Comparison of ENCODE assay signal across 8 cellular contexts in genomic region chr6:71383891-71384489, GRCh38.
DNase-seq lines count a peak whose midpoint lies in the region; ATAC-seq, FAIRE-seq and TF ChIP-seq lines count a peak whose summit lies in the region.

No MANE protein-coding gene starts in this region.

- H2AFZ ChIP-seq in K562 (ENCODE audit: low read depth, low read length) (no peak overlapping the region), mesenchymal stem cell (ENCODE audit: low read depth, low read length) (no peak overlapping the region)

- H3K4ac ChIP-seq in mesenchymal stem cell (ENCODE audit: low read depth in 1 of 2, low read length in 2 of 2): no peak overlapping the region

- H3K27me3 ChIP-seq in K562 (ENCODE audit: control insufficient read depth in 2 of 2, insufficient read depth in 2 of 2, low read length in 2 of 2) (no peaks in the 10 kb centered on the region), mesenchymal stem cell (ENCODE audit: control insufficient read depth in 1 of 2, insufficient read depth in 1 of 2, low read length in 2 of 2) (no peaks in the 10 kb centered on the region)

- no peak overlapping the region for H2BK12ac ChIP-seq in mesenchymal stem cell (ENCODE audit: low read length in 2 of 2)

- H3K9me1 ChIP-seq in K562 (ENCODE audit: control insufficient read depth, insufficient read depth, low read length): no peaks in the 10 kb centered on the region

- H3K9ac ChIP-seq in K562 (ENCODE audit: insufficient read depth in 1 of 2, low read depth in 2 of 2, low read length in 2 of 2) (no peak overlapping the region), mesenchymal stem cell (ENCODE audit: low read length) (peak overlapping the region; percentile 52)

- intact Hi-C loops in K562 (cut with micrococcal nuclease): loop anchor here (1.0 to 10.0 kb wide), 2 partner anchors 151 to 700 kb away; no protein-coding TSS in a partner anchor

- no peak for TF ChIP-seq EP300 in K562 (IDR thresholded peaks at IDR 0.05; ENCODE audit: low read length)

- peaks cover 3% of the 10 kb centered on the region for H3K79me1 ChIP-seq in mesenchymal stem cell (replicated peaks; ENCODE audit: low read length, poor library complexity, severe bottlenecking)

- H3K23ac ChIP-seq in mesenchymal stem cell (ENCODE audit: low read length in 2 of 2): no peak overlapping the region

- WGBS in K562 (ENCODE audit: insufficient coverage, low coverage, missing lambda C conversion rate): 0% methylated on average over 5 of the region's 5 CpGs
- 38% methylated on average over 2 of the region's 5 CpGs for WGBS in mesenchymal stem cell

- no peak overlapping the region for H3K4me3 ChIP-seq in K562
- H3K4me3 ChIP-seq in mesenchymal stem cell (ENCODE audit: insufficient read depth in 1 of 2, low read depth in 1 of 2, low read length in 2 of 2): no peak overlapping the region

- no peak overlapping the region for H4K8ac ChIP-seq in mesenchymal stem cell (ENCODE audit: low read length)

- ATAC-seq in K562 (no peak), HG03139 (IDR thresholded peaks at IDR 0.05; ENCODE audit: unreplicated experiment) (no peak)

- no peak overlapping the region for H2AK5ac ChIP-seq in mesenchymal stem cell (ENCODE audit: low read length, severe bottlenecking)

- CTCF ChIA-PET in K562 (lab: Yijun Ruan, JAX; ENCODE audit: low intra/inter-chr PET ratio): interaction anchor here (0.6 to 2.0 kb wide), 4 partner anchors 8 to 1943 kb away, joined by 3 to 13 read pairs (median 3); no protein-coding TSS in a partner anchor

- H3K14ac ChIP-seq in mesenchymal stem cell (ENCODE audit: low read length in 2 of 2): no peak overlapping the region

- H3K18ac ChIP-seq in mesenchymal stem cell (ENCODE audit: low read depth in 1 of 2, low read length in 2 of 2): no peak overlapping the region

- no peak overlapping the region for H4K91ac ChIP-seq in mesenchymal stem cell (ENCODE audit: low read length)

- FAIRE-seq in K562 (lab: Jason Lieb, UNC): no peak

- DNase-seq in SIG-M5 treated with dmso at 0.1 percent for 504 hours (lab: John Stamatoyannopoulos, UW; ENCODE audit: unreplicated experiment) (peak; percentile 19), SIG-M5 (lab: John Stamatoyannopoulos, UW) (no peak), NCI-H1105 (lab: John Stamatoyannopoulos, UW) (peak; percentile 13), K562 (ENCODE audit: extremely low read depth in 1 of 4, low spot score in 3 of 4) (peak in 3 of 4 experiments; percentile 8 to 27 (median 11)), mesenchymal stem cell (peak; percentile 63), NCI-H128 (lab: John Stamatoyannopoulos, UW; ENCODE audit: unreplicated experiment) (no peak), epidermal melanocyte (ENCODE audit: insufficient read length, low spot score) (no peak)

- no peaks in the 10 kb centered on the region for H4K20me1 ChIP-seq in K562 (replicated peaks; ENCODE audit: control insufficient read depth, insufficient read depth, low read length)

- no TSS peak for BruUV-seq in K562 (replicated peaks; lab: Mats Ljungman, UMichigan)

- H3K4me1 ChIP-seq in K562 (replicated peaks in 1 of 2; ENCODE audit: control insufficient read depth in 2 of 2, insufficient read depth in 2 of 2, low read length in 2 of 2): no peaks in the 10 kb centered on the region
- peaks cover 4% of the 10 kb centered on the region for H3K4me1 ChIP-seq in mesenchymal stem cell (ENCODE audit: control insufficient read depth, insufficient read depth, low read depth, low read length)

- H3K36me3 ChIP-seq in K562 (ENCODE audit: control insufficient read depth, insufficient read depth, low read length): no peaks in the 10 kb centered on the region
- peaks cover 3 to 5% of the 10 kb centered on the region in 2 experiments for H3K36me3 ChIP-seq in mesenchymal stem cell (ENCODE audit: control insufficient read depth in 1 of 2, insufficient read depth in 2 of 2, low read depth in 1 of 2, low read length in 2 of 2)

- H3K79me2 ChIP-seq in K562 (ENCODE audit: control insufficient read depth, insufficient read depth, low read length): no peaks in the 10 kb centered on the region

- no peak overlapping the region for H2BK15ac ChIP-seq in mesenchymal stem cell (ENCODE audit: low read depth, poor library complexity, severe bottlenecking)

- H3K4me2 ChIP-seq in K562 (ENCODE audit: insufficient read depth, low read length) (no peak overlapping the region), mesenchymal stem cell (ENCODE audit: low read length, poor library complexity, severe bottlenecking) (no peak overlapping the region)

- POLR2A ChIA-PET in K562 (lab: Yijun Ruan, JAX): no interaction called here

- in situ Hi-C loops in K562 (cut with MboI): loop anchor here (10.0 kb wide), 1 partner anchor 701 kb away; no protein-coding TSS in a partner anchor

- TF ChIP-seq RAD21 in K562 (CRISPR knock-in tag; conservative IDR thresholded peaks at IDR 0.05 in 1 of 2, IDR thresholded peaks at IDR 0.05 in 1 of 2): peak; percentile 28 to 59

- H2BK5ac ChIP-seq in mesenchymal stem cell (ENCODE audit: low read depth, low read length, poor library complexity, severe bottlenecking): no peak overlapping the region

- H2BK120ac ChIP-seq in mesenchymal stem cell (ENCODE audit: low read depth, low read length): no peak overlapping the region

- TF ChIP-seq CTCF in K562 (IDR thresholded peaks at IDR 0.05 in 2 of 3, conservative IDR thresholded peaks at IDR 0.05 in 1 of 3; ENCODE audit: insufficient read depth in 2 of 3, low read depth in 1 of 3, low read length in 3 of 3): peak; percentile 34 to 66 (median 37); a peak in 3 of 6 replicates

- no peak for TF ChIP-seq POLR2A in K562 (conservative IDR thresholded peaks at IDR 0.05)

- H3K27ac ChIP-seq in K562 (ENCODE audit: extremely low read depth, low read depth, low read length): no peak overlapping the region
- H3K27ac ChIP-seq in mesenchymal stem cell (ENCODE audit: low read length, poor library complexity, severe bottlenecking): peak overlapping the region; percentile 37

- H3K9me3 ChIP-seq in K562 (replicated peaks; ENCODE audit: control insufficient read depth, insufficient read depth, low read depth, low read length): no peaks in the 10 kb centered on the region
- H3K9me3 ChIP-seq in mesenchymal stem cell (ENCODE audit: control insufficient read depth, low read length): no peaks in the 10 kb centered on the region

TF ChIP-seq in K562, 482 proteins besides CTCF, POLR2A, EP300 and RAD21:
- TF ChIP-seq HMGN3 (IDR thresholded peaks at IDR 0.05; ENCODE audit: borderline replicate concordance, extremely low read depth, insufficient read length, low read depth, low read length): no peak
- TF ChIP-seq AFF4 (CRISPR knock-in tag; IDR thresholded peaks at IDR 0.05): no peak
- TF ChIP-seq ZNF384 (IDR thresholded peaks at IDR 0.05; ENCODE audit: low read depth, low read length): peak; percentile 54; the same call in 1 of the 2 replicates
- 0 out of 2 replicates have a peak, but pooled peaks have one; percentile 7 for TF ChIP-seq SMC3 (conservative IDR thresholded peaks at IDR 0.05; ENCODE audit: insufficient read depth, low read depth, low read length)
- TF ChIP-seq CHD2 (IDR thresholded peaks at IDR 0.05; ENCODE audit: low read depth, low read length): no peak
- no peak for TF ChIP-seq ESRRA (IDR thresholded peaks at IDR 0.05; ENCODE audit: borderline replicate concordance, low read depth)
- no peak for TF ChIP-seq ATF4 (CRISPR knock-in tag; IDR thresholded peaks at IDR 0.05)
- TF ChIP-seq NEUROD1 (IDR thresholded peaks at IDR 0.05; ENCODE audit: borderline replicate concordance, low read depth, low read length, partially characterized antibody): no peak

Comparison
In these comparisons a context has a peak if more than half of its experiments do, and no peak if none do; other contexts are left out.
1. DNase-seq: peak in SIG-M5 treated with dmso at 0.1 percent for 504 hours (single experiment), NCI-H1105 (single experiment), K562 (3 of 4) and mesenchymal stem cell (single experiment); none in SIG-M5 (single experiment), NCI-H128 (single experiment) and epidermal melanocyte (single experiment).